Comparison of ENCODE assay signal across 15 cellular contexts in genomic region chr13:105804561-105805190, GRCh38.
DNase-seq lines count a peak whose midpoint lies in the region; ATAC-seq, FAIRE-seq and TF ChIP-seq lines count a peak whose summit lies in the region.
"Had no signal": no experiment of that assay in that cellular context is flagged by ENCODE, and none has a peak within 500 bp of the region (broad histone marks: within the 10 kb centered on the region; RNA-seq: fewer than 3 reads in every experiment).

No MANE protein-coding gene starts in this region.

- H3K9me3 ChIP-seq in A549, result no peaks in the 10 kb centered on the region
- no peaks in the 10 kb centered on the region for H3K9me3 ChIP-seq in CD8-positive, alpha-beta memory T cell (ENCODE audit: low read length)
- H3K9me3 ChIP-seq: left lung had no signal

- no peaks in the 10 kb centered on the region for H3K36me3 ChIP-seq in CD8-positive, alpha-beta memory T cell (ENCODE audit: insufficient read depth, low read length)
- H3K36me3 ChIP-seq: left lung had no signal

- ATAC-seq in A549 (no peak), GM18517 (IDR thresholded peaks at IDR 0.05; ENCODE audit: unreplicated experiment) (no peak)
- ATAC-seq: left lung; stimulated activated naive CD8-positive, alpha-beta T cell treated with anti-CD3 and anti-CD28 coated beads, Interleukin-15, Interleukin-2, amounts not matched to agents 100 U/mL and 50 U/mL, for 24 hours had no signal

- H3K36me3 Mint-ChIP-seq in CD8-positive, alpha-beta memory T cell, result no peaks in the 10 kb centered on the region

- H3K27me3 ChIP-seq in CD8-positive, alpha-beta memory T cell (ENCODE audit: insufficient read depth, low read length, poor library complexity, severe bottlenecking), result no peaks in the 10 kb centered on the region
- H3K27me3 ChIP-seq: left lung had no signal

- no peak overlapping the region for H3K4me3 Mint-ChIP-seq in CD8-positive, alpha-beta memory T cell
- H3K4me3 Mint-ChIP-seq: activated B cell treated with CpG ODN at 0.5 μM for 24 hours; central memory CD8-positive, alpha-beta T cell; neural crest cell had no signal

- TF ChIP-seq CTCF in A549 (IDR thresholded peaks at IDR 0.05) (no peak), choroid plexus epithelial cell (conservative IDR thresholded peaks at IDR 0.05; ENCODE audit: low read depth, low read length) (no peak)

- no peak for TF ChIP-seq POLR2A in A549 (IDR thresholded peaks at IDR 0.05; ENCODE audit: low read length)

- WGBS in A549 (ENCODE audit: missing lambda C conversion rate), result 37% methylated on average over 3 of the region's 3 CpGs

- intact Hi-C loops in posterior vena cava (cut with DNase I), result no loop called here

- H3K27me3 Mint-ChIP-seq in CD8-positive, alpha-beta memory T cell, result no peaks in the 10 kb centered on the region
- H3K27me3 Mint-ChIP-seq: activated B cell treated with CpG ODN at 0.5 μM for 24 hours; central memory CD8-positive, alpha-beta T cell had no signal

- no peak overlapping the region for H3K27ac ChIP-seq in A549
- no peak overlapping the region for H3K27ac ChIP-seq in CD8-positive, alpha-beta memory T cell (ENCODE audit: low read depth, low read length)
- H3K27ac ChIP-seq: left lung had no signal

- H3K4me1 ChIP-seq in A549, result peaks cover 17% of the 10 kb centered on the region; the same call in 1 of the 3 replicates
- H3K4me1 ChIP-seq in CD8-positive, alpha-beta memory T cell (ENCODE audit: insufficient read depth, low read length), result no peaks in the 10 kb centered on the region
- H3K4me1 ChIP-seq: left lung had no signal

- POLR2A ChIA-PET in A549 (lab: Yijun Ruan, JAX), result no interaction called here
- POLR2A ChIA-PET in CD8-positive, alpha-beta memory T cell (lab: Charles Lee), result no interaction called here

- H3K27ac Mint-ChIP-seq in CD8-positive, alpha-beta memory T cell, result no peak overlapping the region
- H3K27ac Mint-ChIP-seq: activated B cell treated with CpG ODN at 0.5 μM for 24 hours had no signal

- CTCF ChIA-PET in A549 (lab: Yijun Ruan, JAX), result no interaction called here
- CTCF ChIA-PET in CD8-positive, alpha-beta memory T cell (lab: Charles Lee), result no interaction called here

- H3K9me3 Mint-ChIP-seq in CD8-positive, alpha-beta memory T cell, result peaks cover 0 to 11% (median 3%) of the 10 kb centered on the region in 5 donors

- no peaks in the 10 kb centered on the region for H3K4me1 Mint-ChIP-seq in CD8-positive, alpha-beta memory T cell
- H3K4me1 Mint-ChIP-seq: activated B cell treated with CpG ODN at 0.5 μM for 24 hours; central memory CD8-positive, alpha-beta T cell; neural crest cell had no signal

- H3K4me2 ChIP-seq in A549, result peak overlapping the region; percentile 26; the same call in 2 of the 3 replicates

- TF ChIP-seq RAD21 in A549 (conservative IDR thresholded peaks at IDR 0.05 in 1 of 2, IDR thresholded peaks at IDR 0.05 in 1 of 2), result no peak

- FAIRE-seq in A549 (lab: Jason Lieb, UNC), result no peak

- no peak for TF ChIP-seq EP300 in A549 (IDR thresholded peaks at IDR 0.05)

- DNase-seq in A549 (ENCODE audit: low read depth in 1 of 2, low spot score in 1 of 2), result no peak
- DNase-seq in HT1080 (ENCODE audit: low read depth), result peak; percentile 52
- peak; percentile 63 for DNase-seq in choroid plexus epithelial cell (ENCODE audit: low read depth)
- DNase-seq in medulla oblongata (ENCODE audit: extremely low spot score), result peak; percentile 35
- DNase-seq in DMS114 treated with DMSO at 0.1 percent for 48 hours (lab: John Stamatoyannopoulos, UW; ENCODE audit: unreplicated experiment), result no peak
- DNase-seq in CD8-positive, alpha-beta memory T cell, result no peak
- DNase-seq in posterior vena cava (ENCODE audit: low spot score), result no peak
- DNase-seq: activated B cell treated with CpG ODN at 0.5 μM for 24 hours; activated naive CD4-positive, alpha-beta T cell treated with Interleukin-2 at 50 U/mL for 16 hours; left lung; NCI-H2171; stimulated activated naive CD8-positive, alpha-beta T cell treated with anti-CD3 and anti-CD28 coated beads, Interleukin-15, Interleukin-2, amounts not matched to agents 100 U/mL and 50 U/mL, for 24 hours had no signal

- no peak overlapping the region for H3K4me3 ChIP-seq in A549
- H3K4me3 ChIP-seq in choroid plexus epithelial cell (ENCODE audit: low read depth, low read length), result no peak overlapping the region
- no peak overlapping the region for H3K4me3 ChIP-seq in CD8-positive, alpha-beta memory T cell (ENCODE audit: low read length)
- H3K4me3 ChIP-seq: left lung had no signal

TF ChIP-seq in A549, 52 proteins besides CTCF, POLR2A, EP300 and RAD21:
- TF ChIP-seq CBX8 (IDR thresholded peaks at IDR 0.05) (no peak), ESRRA (IDR thresholded peaks at IDR 0.05; ENCODE audit: borderline replicate concordance, low read length) (no peak), JUNB (IDR thresholded peaks at IDR 0.05) (no peak), CHD4 (IDR thresholded peaks at IDR 0.05; ENCODE audit: borderline replicate concordance) (no peak), ZC3H11A (IDR thresholded peaks at IDR 0.05) (no peak), GATA3 (IDR thresholded peaks at IDR 0.05; ENCODE audit: borderline replicate concordance) (no peak), TP53 (CRISPR knock-in tag; IDR thresholded peaks at IDR 0.05) (no peak), HES2 (IDR thresholded peaks at IDR 0.05) (no peak), JUN (IDR thresholded peaks at IDR 0.05) (no peak), EHMT2 (IDR thresholded peaks at IDR 0.05; ENCODE audit: low read depth) (no peak), NFE2L2 (conservative IDR thresholded peaks at IDR 0.05; ENCODE audit: low read length) (no peak)
TF ChIP-seq in A549: peak in this region for 0.

Comparison
In these comparisons a context has a peak if more than half of its experiments do, and no peak if none do; other contexts are left out.
1. DNase-seq: peak in HT1080 (single experiment), choroid plexus epithelial cell (single experiment) and medulla oblongata (single experiment); none in A549 (0 of 2), DMS114 treated with DMSO at 0.1 percent for 48 hours (single experiment), CD8-positive, alpha-beta memory T cell (0 of 5) and posterior vena cava (single experiment).